ENCODE assay signal across 12 cellular contexts in genomic region chr7:140404565-140405080, GRCh38. TPM values are rescaled to one million over a fixed set of nuclear protein-coding genes. Genes with fewer than 3 reads are reported as not detected.
DNase-seq lines count a peak whose midpoint lies in the region; ATAC-seq, FAIRE-seq and TF ChIP-seq lines count a peak whose summit lies in the region.
"Had no signal": no experiment of that assay in that cellular context is flagged by ENCODE, and none has a peak within 500 bp of the region (broad histone marks: within the 10 kb centered on the region; RNA-seq: fewer than 3 reads in every experiment).

No MANE protein-coding gene starts in this region.

- no peaks in the 10 kb centered on the region for H3K27me3 Mint-ChIP-seq in CD8-positive, alpha-beta T cell (ENCODE audit: low read depth)

- no peaks in the 10 kb centered on the region for H3K9me3 ChIP-seq in CD8-positive, alpha-beta T cell (ENCODE audit: low read length)
- H3K9me3 ChIP-seq in K562 (replicated peaks; ENCODE audit: control insufficient read depth, insufficient read depth, low read depth, low read length) (no peaks in the 10 kb centered on the region), muscle layer of duodenum (ENCODE audit: control insufficient read depth in 1 of 2, low read length in 2 of 2) (no peaks in the 10 kb centered on the region)

- peak overlapping the region; percentile 63 for H3K27ac ChIP-seq in CD8-positive, alpha-beta T cell (ENCODE audit: low read depth, low read length)
- H3K27ac ChIP-seq in K562 (ENCODE audit: extremely low read depth, low read depth, low read length) (0 out of 3 replicates have a peak overlapping the region, but pooled peaks have one; percentile 1), muscle layer of duodenum (ENCODE audit: low read length) (no peak overlapping the region)

- H3K4me2 ChIP-seq in K562 (ENCODE audit: insufficient read depth, low read length): peak overlapping the region; percentile 47; the same call in 1 of the 2 replicates

- no peak for TF ChIP-seq CTCF in CD8-positive, alpha-beta T cell (IDR thresholded peaks at IDR 0.05)
- TF ChIP-seq CTCF in LNCaP clone FGC (IDR thresholded peaks at IDR 0.05; ENCODE audit: control insufficient read depth, extremely low read depth, insufficient read depth) (no peak), K562 (IDR thresholded peaks at IDR 0.05 in 2 of 3, conservative IDR thresholded peaks at IDR 0.05 in 1 of 3; ENCODE audit: insufficient read depth in 2 of 3, low read depth in 1 of 3, low read length in 3 of 3) (no peak)

- CTCF ChIA-PET in CD8-positive, alpha-beta T cell (lab: Charles Lee): no interaction called here
- CTCF ChIA-PET in K562 (lab: Yijun Ruan, JAX; ENCODE audit: low intra/inter-chr PET ratio): no interaction called here

- TF ChIP-seq POLR2A in K562 (conservative IDR thresholded peaks at IDR 0.05): no peak

- ATAC-seq in CD8-positive, alpha-beta T cell: no peak
- ATAC-seq in K562: no peak; the same call in 2 of the 3 replicates
- ATAC-seq in HG03039 (IDR thresholded peaks at IDR 0.05; ENCODE audit: unreplicated experiment): no peak
- ATAC-seq in HG03457 (IDR thresholded peaks at IDR 0.05; ENCODE audit: unreplicated experiment): no peak

- intact Hi-C loops in CD8-positive, alpha-beta T cell (cut with DNase I, micrococcal nuclease): loop anchor here (2.0 to 5.0 kb wide), 2 partner anchors 73 to 74 kb away; partner anchors contain the start of gene MKRN1 (in 2 of the 2)
- intact Hi-C loops in K562 (cut with micrococcal nuclease): loop anchor here (5.0 kb wide), 1 partner anchor 38 kb away; no protein-coding TSS in a partner anchor

- peaks cover 21% of the 10 kb centered on the region for H3K4me1 Mint-ChIP-seq in CD8-positive, alpha-beta T cell (ENCODE audit: low read depth)

- FAIRE-seq in K562 (lab: Jason Lieb, UNC): no peak

- no peaks in the 10 kb centered on the region for H3K27me3 ChIP-seq in CD8-positive, alpha-beta T cell (ENCODE audit: insufficient read depth, low read length)
- H3K27me3 ChIP-seq in K562 (ENCODE audit: control insufficient read depth in 2 of 2, insufficient read depth in 2 of 2, low read length in 2 of 2) (no peaks in the 10 kb centered on the region; a peak in 1 of 5 replicates), muscle layer of duodenum (ENCODE audit: low read depth, low read length) (no peaks in the 10 kb centered on the region)

- H3K79me2 ChIP-seq in K562 (ENCODE audit: control insufficient read depth, insufficient read depth, low read length): no peaks in the 10 kb centered on the region

- H3K4me1 ChIP-seq in CD8-positive, alpha-beta T cell (ENCODE audit: insufficient read depth, low read length): peaks cover 7% of the 10 kb centered on the region
- H3K4me1 ChIP-seq in K562 (replicated peaks in 1 of 2; ENCODE audit: control insufficient read depth in 2 of 2, insufficient read depth in 2 of 2, low read length in 2 of 2) (peaks cover 12 to 16% of the 10 kb centered on the region in 2 experiments; a peak in 4 of 5 replicates), muscle layer of duodenum (ENCODE audit: control insufficient read depth in 1 of 2, insufficient read depth in 2 of 2, low read length in 2 of 2) (no peaks in the 10 kb centered on the region)

- TF ChIP-seq RAD21 in K562 (CRISPR knock-in tag; conservative IDR thresholded peaks at IDR 0.05 in 1 of 2, IDR thresholded peaks at IDR 0.05 in 1 of 2): no peak

- H3K9ac ChIP-seq in K562 (ENCODE audit: insufficient read depth in 1 of 2, low read depth in 2 of 2, low read length in 2 of 2): no peak overlapping the region; a peak in 1 of 4 replicates

- H4K20me1 ChIP-seq in K562 (replicated peaks; ENCODE audit: control insufficient read depth, insufficient read depth, low read length): no peaks in the 10 kb centered on the region

- 31% methylated on average over 3 of the region's 3 CpGs for WGBS in K562 (ENCODE audit: insufficient coverage, low coverage, missing lambda C conversion rate)

- no TSS peak for BruUV-seq in K562 (replicated peaks; lab: Mats Ljungman, UMichigan)

- POLR2A ChIA-PET in CD8-positive, alpha-beta T cell (lab: Charles Lee): interaction anchor here (1.0 to 1.6 kb wide), 2 partner anchors 73 to 227 kb away, joined by 4 read pairs; partner anchors contain the start of gene KDM7A
- POLR2A ChIA-PET in K562 (lab: Yijun Ruan, JAX): no interaction called here

- no peaks in the 10 kb centered on the region for H3K9me3 Mint-ChIP-seq in CD8-positive, alpha-beta T cell

- no peak for TF ChIP-seq EP300 in K562 (IDR thresholded peaks at IDR 0.05; ENCODE audit: low read length)

- H3K4me3 ChIP-seq in CD8-positive, alpha-beta T cell (ENCODE audit: low read depth, low read length): peak overlapping the region; percentile 65
- H3K4me3 ChIP-seq in LNCaP clone FGC (ENCODE audit: low read depth, low read length) (peak overlapping the region; percentile 53), K562 (no peak overlapping the region), muscle layer of duodenum (ENCODE audit: low read depth in 1 of 2, low read length in 2 of 2) (peak overlapping the region; percentile 37 to 54)

- H3K4me3 Mint-ChIP-seq in CD8-positive, alpha-beta T cell: peak overlapping the region; percentile 97

- H2AFZ ChIP-seq in K562 (ENCODE audit: low read depth, low read length): peak overlapping the region; percentile 85

- no peaks in the 10 kb centered on the region for H3K9me1 ChIP-seq in K562 (ENCODE audit: control insufficient read depth, insufficient read depth, low read length)

- H3K36me3 Mint-ChIP-seq in CD8-positive, alpha-beta T cell: peaks cover 22% of the 10 kb centered on the region

- in situ Hi-C loops in K562 (cut with MboI): no loop called here

- H3K27ac Mint-ChIP-seq in CD8-positive, alpha-beta T cell: peak overlapping the region; percentile 98

- DNase-seq in CD8-positive, alpha-beta T cell: no peak
- DNase-seq in LNCaP clone FGC (ENCODE audit: low read depth) (no peak), K562 (ENCODE audit: extremely low read depth in 1 of 4, low spot score in 3 of 4) (no peak), HPDE6-E6E7 (ENCODE audit: extremely low spot score) (no peak), NCI-H1092 (lab: John Stamatoyannopoulos, UW) (no peak)
- DNase-seq: HCEC 1CT had no signal

- H3K36me3 ChIP-seq in CD8-positive, alpha-beta T cell (ENCODE audit: insufficient read depth, low read length): no peaks in the 10 kb centered on the region
- H3K36me3 ChIP-seq in K562 (ENCODE audit: control insufficient read depth, insufficient read depth, low read length) (no peaks in the 10 kb centered on the region), muscle layer of duodenum (ENCODE audit: control insufficient read depth in 1 of 2, insufficient read depth in 2 of 2, low read length in 2 of 2) (no peaks in the 10 kb centered on the region)

TF ChIP-seq in K562, 482 proteins besides CTCF, POLR2A, EP300 and RAD21 (continues in another document):
- TF ChIP-seq NCOA2 (IDR thresholded peaks at IDR 0.05; ENCODE audit: partially characterized antibody in 2 of 2): peak in 1 of 2 experiments; percentile 28
- TF ChIP-seq CSDE1 (IDR thresholded peaks at IDR 0.05): 0 out of 4 replicates have a peak, but pooled peaks of 1 of the 2 experiments have one; percentile 35

RNA-seq across cellular contexts. Expression of gene RAB19, which starts 0.8 kb away (rescaled TPM):
- 1 to 10 TPM; 1.9 to 4.2 TPM for total RNA-seq in CD8-positive, alpha-beta T cell
- total RNA-seq in K562 (2011; cell fraction: chromatin; rRNA removed; ENCODE audit: low replicate concordance): not detected in 2 replicates
- not detected in 2 replicates for total RNA-seq in K562 (2011; cell fraction: nucleolus; rRNA removed)
- not detected in 2 replicates for total RNA-seq in K562 (2011; cell fraction: nucleoplasm; rRNA removed)
- not detected in 2 replicates for total RNA-seq in K562 (2014; rRNA removed)
- total RNA-seq in K562 (2014; rRNA removed; fragmentation: Illumina TruSeq; extraction: Trizol): not detected in 2 replicates
- total RNA-seq in K562 (2015; rRNA removed; fragmentation: Illumina TruSeq; extraction: Trizol): not detected in 2 replicates
- 0.31 TPM in 1 of 2 replicates, not detected in the other for total RNA-seq in K562 (2021)
- polyA plus RNA-seq in K562 (2011; rRNA removed): 0.14 TPM in 1 of 2 replicates, not detected in the other
- not detected in 2 replicates for polyA plus RNA-seq in K562 (2011; cell fraction: cytosol; rRNA removed)
- polyA plus RNA-seq in K562 (2011; cell fraction: nucleus; rRNA removed): not detected in 2 replicates
- polyA plus RNA-seq in K562 (2012): not detected in 2 replicates
- not detected in 2 replicates for polyA plus RNA-seq in K562 (2014; fragmentation: Illumina TruSeq; extraction: Trizol)
- not detected for polyA plus RNA-seq in K562 (2014; fragmentation: Nextera tagmentation; extraction: Ambion mirVana)
- not detected in 2 replicates for polyA plus RNA-seq in K562 (2014; rRNA removed)
- not detected in 2 replicates for polyA minus RNA-seq in K562 (2011; rRNA and poly(A)+ RNA removed)
- not detected in 2 replicates for polyA minus RNA-seq in K562 (2011; cell fraction: cytosol; rRNA and poly(A)+ RNA removed)
- polyA minus RNA-seq in K562 (2011; cell fraction: nucleus; rRNA and poly(A)+ RNA removed): not detected in 2 replicates
- total RNA-seq: cardiac septum, LHCN-M2 had no signal
- polyA plus RNA-seq: liver had no signal

RNA-seq across cellular contexts. Expression of gene SLC37A3, which starts 6.3 kb away (rescaled TPM):
- total RNA-seq in CD8-positive, alpha-beta T cell: 10 to 100 TPM; 28.4 to 32.1 TPM
- 240 and 339 TPM in 2 replicates for total RNA-seq in K562 (2011; cell fraction: chromatin; rRNA removed; ENCODE audit: low replicate concordance)
- total RNA-seq in K562 (2011; cell fraction: nucleolus; rRNA removed): 136 TPM in 2 replicates
- 241 and 294 TPM in 2 replicates for total RNA-seq in K562 (2011; cell fraction: nucleoplasm; rRNA removed)
- 16.4 and 18.5 TPM in 2 replicates for total RNA-seq in K562 (2014; rRNA removed)
- 26.3 and 28.1 TPM in 2 replicates for total RNA-seq in K562 (2014; rRNA removed; fragmentation: Illumina TruSeq; extraction: Trizol)
- total RNA-seq in K562 (2015; rRNA removed; fragmentation: Illumina TruSeq; extraction: Trizol): 26.1 and 26.8 TPM in 2 replicates
- total RNA-seq in K562 (2021): 26.8 and 28.8 TPM in 2 replicates
- polyA plus RNA-seq in K562 (2011; rRNA removed): 59.1 and 72.5 TPM in 2 replicates
- polyA plus RNA-seq in K562 (2011; cell fraction: cytosol; rRNA removed): 29.7 and 73.8 TPM in 2 replicates
- polyA plus RNA-seq in K562 (2011; cell fraction: nucleus; rRNA removed): 141 and 221 TPM in 2 replicates
- polyA plus RNA-seq in K562 (2012): 15.6 and 24.5 TPM in 2 replicates
- 28.6 and 31.2 TPM in 2 replicates for polyA plus RNA-seq in K562 (2014; fragmentation: Illumina TruSeq; extraction: Trizol)
- 10 to 100 TPM; 11.7 to 14.7 TPM for polyA plus RNA-seq in K562 (2014; fragmentation: Nextera tagmentation; extraction: Ambion mirVana)
- 26.0 and 28.8 TPM in 2 replicates for polyA plus RNA-seq in K562 (2014; rRNA removed)
- polyA minus RNA-seq in K562 (2011; rRNA and poly(A)+ RNA removed): 123 and 151 TPM in 2 replicates
- 22.1 and 24.2 TPM in 2 replicates for polyA minus RNA-seq in K562 (2011; cell fraction: cytosol; rRNA and poly(A)+ RNA removed)
- 72.0 and 137 TPM in 2 replicates for polyA minus RNA-seq in K562 (2011; cell fraction: nucleus; rRNA and poly(A)+ RNA removed)
